Comparison of ENCODE assay signal across 17 cellular contexts in the genomic region with DNA sequence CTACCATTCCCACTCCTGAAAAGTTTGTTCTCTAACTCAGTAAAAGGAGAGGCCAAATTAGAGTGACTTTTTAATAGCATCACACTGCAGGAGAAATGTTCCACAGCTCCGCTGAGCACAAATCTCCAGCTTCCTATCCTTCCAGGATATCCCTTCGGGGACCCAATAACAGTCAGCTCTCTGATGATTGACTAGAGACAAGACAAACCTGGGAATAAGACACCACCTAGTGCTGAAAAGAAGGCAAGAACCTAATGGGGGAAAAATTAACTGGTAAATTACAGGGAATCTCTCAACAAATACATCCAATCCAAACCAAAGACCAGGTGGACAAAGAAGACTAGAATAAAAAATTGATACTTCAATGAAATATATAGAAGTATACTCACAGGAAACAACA.
DNase-seq lines count a peak whose midpoint lies in the region; ATAC-seq and TF ChIP-seq lines count a peak whose summit lies in the region.
"Had no signal": no experiment of that assay in that cellular context is flagged by ENCODE, and none has a peak within 500 bp of the region (broad histone marks: within the 10 kb centered on the region; RNA-seq: fewer than 3 reads in every experiment).

No MANE protein-coding gene starts in this region.

- H3K79me1 ChIP-seq in H9 (ENCODE audit: insufficient read depth, low read depth, low read length, poor library complexity, severe bottlenecking), result no peaks in the 10 kb centered on the region

- intact Hi-C loops in PC-3 (cut with micrococcal nuclease), result no loop called here

- no peak overlapping the region for H3K18ac ChIP-seq in H9 (ENCODE audit: insufficient read length, low read depth, low read length)

- H3K4me3 Mint-ChIP-seq in H9, result no peak overlapping the region
- H3K4me3 Mint-ChIP-seq: brain, nephron had no signal

- H2AK5ac ChIP-seq in H9 (ENCODE audit: insufficient read length, low read length), result no peak overlapping the region

- DNase-seq in Caki2 (ENCODE audit: low read depth) (peak; percentile 22), H9 (no peak), PC-3 (no peak), glomerular endothelial cell (ENCODE audit: extremely low read depth, low read depth, low spot score) (peak; percentile 25)
- no peak for DNase-seq in activated CD4-positive, alpha-beta T cell treated with anti-CD3 and anti-CD28 coated beads for 4 hours
- no peak for DNase-seq in stimulated activated CD4-positive, alpha-beta T cell treated with anti-CD3 and anti-CD28 coated beads, Interleukin-15, amount 100 ng/mL, for 24 hours
- DNase-seq: activated gamma-delta T cell; mammary epithelial cell; retina; Right ventricle myocardium superior; stimulated activated CD4-positive, alpha-beta T cell treated with anti-CD3 and anti-CD28 coated beads, Interleukin-2, amount 100 ng/mL, for 48 hours; tibial artery had no signal

- no peak for ATAC-seq in PC-3
- no peak for ATAC-seq in HG03342 (IDR thresholded peaks at IDR 0.05; ENCODE audit: unreplicated experiment)
- no peak for ATAC-seq in HG02571 (IDR thresholded peaks at IDR 0.05; ENCODE audit: unreplicated experiment)

- H3K9me3 Mint-ChIP-seq in H9, result peaks cover 23 to 39% of the 10 kb centered on the region in 2 experiments

- POLR2A ChIA-PET in PC-3 (lab: Charles Lee; ENCODE audit: unreplicated experiment), result no interaction called here

- no peaks in the 10 kb centered on the region for H4K20me1 ChIP-seq in H9 (ENCODE audit: control insufficient read depth, insufficient read depth, insufficient read length)
- no peaks in the 10 kb centered on the region for H4K20me1 ChIP-seq in PC-3 (ENCODE audit: low read length)
- H4K20me1 ChIP-seq: BLaER1 had no signal

- H3K36me3 Mint-ChIP-seq in H9 (ENCODE audit: insufficient read depth in 1 of 3, low read depth in 3 of 3), result peaks cover 2 to 32% (median 3%) of the 10 kb centered on the region in 3 experiments; a peak in 6 of 7 replicates

- H3K14ac ChIP-seq in H9 (ENCODE audit: insufficient read depth, low read length), result no peak overlapping the region

- H3K4me1 ChIP-seq in H9 (ENCODE audit: insufficient read depth, low read length) (no peaks in the 10 kb centered on the region), PC-3 (ENCODE audit: insufficient read depth, low read length) (no peaks in the 10 kb centered on the region)
- H3K4me1 ChIP-seq: BLaER1, tibial artery had no signal

- H2AFZ ChIP-seq in H9 (ENCODE audit: low read length) (no peak overlapping the region), PC-3 (ENCODE audit: low read length) (no peak overlapping the region)

- H3K27me3 ChIP-seq in H9 (ENCODE audit: insufficient read depth, low read length), result no peaks in the 10 kb centered on the region
- no peaks in the 10 kb centered on the region for H3K27me3 ChIP-seq in PC-3 (ENCODE audit: low read length)
- H3K27me3 ChIP-seq: BLaER1, tibial artery had no signal

- no peak overlapping the region for H4K8ac ChIP-seq in H9 (replicated peaks; ENCODE audit: insufficient read length, low read depth, low read length)

- no peak overlapping the region for H3K27ac Mint-ChIP-seq in H9
- H3K27ac Mint-ChIP-seq: brain, nephron had no signal

- H3K4me2 ChIP-seq in H9 (ENCODE audit: insufficient read depth, insufficient read length, low read length), result no peak overlapping the region
- no peak overlapping the region for H3K4me2 ChIP-seq in PC-3 (ENCODE audit: low read length)
- H3K4me2 ChIP-seq: BLaER1 had no signal

- H2BK120ac ChIP-seq in H9 (ENCODE audit: low read depth, low read length, poor library complexity, severe bottlenecking), result no peak overlapping the region

- H3T11ph ChIP-seq in H9 (ENCODE audit: low read length), result no peak overlapping the region

- H3K9me3 ChIP-seq in H9 (ENCODE audit: control insufficient read depth, low read depth, low read length), result no peaks in the 10 kb centered on the region
- 0 out of 2 replicates have a peak, but pooled peaks cover 3% of the 10 kb centered on the region for H3K9me3 ChIP-seq in PC-3 (ENCODE audit: low read length)

- no peaks in the 10 kb centered on the region for H3K36me3 ChIP-seq in PC-3 (ENCODE audit: low read depth, low read length)
- H3K36me3 ChIP-seq: BLaER1, tibial artery had no signal

- no TSS peak for BruUV-seq in PC-3 (replicated peaks; lab: Mats Ljungman, UMichigan)

- no peaks in the 10 kb centered on the region for H3F3A ChIP-seq in PC-3 (ENCODE audit: low read length, unreplicated experiment)

- no peak overlapping the region for H2BK12ac ChIP-seq in H9 (ENCODE audit: insufficient read length, low read depth, low read length)

- no peak overlapping the region for H4K5ac ChIP-seq in H9 (ENCODE audit: insufficient read length, low read depth, low read length)

- no peaks in the 10 kb centered on the region for H3K4me1 Mint-ChIP-seq in H9
- H3K4me1 Mint-ChIP-seq: brain, nephron had no signal

- H3K27ac ChIP-seq in H9 (ENCODE audit: insufficient read length, low read depth, low read length) (no peak overlapping the region), PC-3 (ENCODE audit: low read length) (no peak overlapping the region)
- H3K27ac ChIP-seq: BLaER1, tibial artery had no signal

- H2BK20ac ChIP-seq in H9 (ENCODE audit: low read depth, low read length, poor library complexity, severe bottlenecking), result no peak overlapping the region

- H3K4me3 ChIP-seq in PC-3 (ENCODE audit: low read length), result no peak overlapping the region
- H3K4me3 ChIP-seq: BLaER1, tibial artery had no signal

- CTCF ChIA-PET in PC-3 (lab: Charles Lee), result no interaction called here

- H3K79me2 ChIP-seq in H9 (ENCODE audit: insufficient read depth, low read length) (no peaks in the 10 kb centered on the region), PC-3 (ENCODE audit: low read length) (no peaks in the 10 kb centered on the region)

- TF ChIP-seq CTCF in H9 (conservative IDR thresholded peaks at IDR 0.05), result peak; percentile 77
- peak; percentile 44; the same call in 1 of the 2 replicates for TF ChIP-seq CTCF in PC-3 (conservative IDR thresholded peaks at IDR 0.05; ENCODE audit: low read depth, low read length)

- no peaks in the 10 kb centered on the region for H3K23me2 ChIP-seq in H9 (ENCODE audit: insufficient read length, low read depth, low read length, poor library complexity, severe bottlenecking)

- H2BK5ac ChIP-seq in H9 (ENCODE audit: insufficient read length, low read length), result no peak overlapping the region

- H3K23ac ChIP-seq in H9 (ENCODE audit: insufficient read length, low read depth, low read length), result no peak overlapping the region

- WGBS in H9 (ENCODE audit: extremely low coverage, insufficient read length, low lambda C conversion rate), result no CpG with 5 or more reads among the region's 2 CpGs

- H2BK15ac ChIP-seq in H9 (ENCODE audit: low read depth, low read length), result no peak overlapping the region

- in situ Hi-C loops in Caki2 (cut with HindIII; ENCODE audit: low pct_unique_long_range_greater_than_20kb, low sequenced_read_pairs), result no loop called here

- H3K56ac ChIP-seq in H9 (ENCODE audit: insufficient read length, low read depth, low read length), result no peak overlapping the region

- H3K9me2 ChIP-seq in PC-3 (replicated peaks; ENCODE audit: low read length), result no peaks in the 10 kb centered on the region

- H4K91ac ChIP-seq in H9 (ENCODE audit: insufficient read length, low read depth, low read length), result no peak overlapping the region

- no peaks in the 10 kb centered on the region for H3K27me3 Mint-ChIP-seq in H9 (ENCODE audit: low read depth)
- H3K27me3 Mint-ChIP-seq: brain had no signal

- H3K4ac ChIP-seq in H9 (ENCODE audit: low read depth, low read length), result no peak overlapping the region

- H3K9ac ChIP-seq in H9 (ENCODE audit: extremely low read depth, insufficient read length, low read length) (no peak overlapping the region), PC-3 (ENCODE audit: low read length) (no peak overlapping the region)
- H3K9ac ChIP-seq: BLaER1 had no signal

Comparison
In these comparisons a context has a peak if more than half of its experiments do, and no peak if none do; other contexts are left out.
1. DNase-seq: peak in Caki2 (single experiment) and glomerular endothelial cell (single experiment); none in H9 (single experiment), PC-3 (single experiment), activated CD4-positive, alpha-beta T cell treated with anti-CD3 and anti-CD28 coated beads for 4 hours (0 of 2) and stimulated activated CD4-positive, alpha-beta T cell treated with anti-CD3 and anti-CD28 coated beads, Interleukin-15, amount 100 ng/mL, for 24 hours (single experiment).